ENCODE assay signal across 20 cellular contexts in genomic region chr11:94735907-94736306, GRCh38. TPM values are rescaled to one million over a fixed set of nuclear protein-coding genes. Genes with fewer than 3 reads are reported as not detected.
DNase-seq lines count a peak whose midpoint lies in the region; TF ChIP-seq lines count a peak whose summit lies in the region.
"Had no signal": no experiment of that assay in that cellular context is flagged by ENCODE, and none has a peak within 500 bp of the region (broad histone marks: within the 10 kb centered on the region; RNA-seq: fewer than 3 reads in every experiment).

No MANE protein-coding gene starts in this region.

- DNase-seq in DMS 273 (lab: John Stamatoyannopoulos, UW; ENCODE audit: unreplicated experiment) (peak; percentile 13), DMS 273 treated with DMSO at 0.1 percent for 48 hours (lab: John Stamatoyannopoulos, UW) (no peak), NCI-H146 treated with DMSO at 0.1 percent for 48 hours (lab: John Stamatoyannopoulos, UW; ENCODE audit: unreplicated experiment) (peak; percentile 30), WERI-Rb-1 (peak; percentile 48), esophagus muscularis mucosa (ENCODE audit: extremely low spot score) (peak; percentile 29), posterior cingulate gyrus (no peak), DMS53 treated with DMSO at 0.1 percent for 48 hours (lab: John Stamatoyannopoulos, UW; ENCODE audit: unreplicated experiment) (no peak), smooth muscle cell (lab: John Stamatoyannopoulos, UW; ENCODE audit: unreplicated experiment) (no peak)
- DNase-seq: CD4-positive, CD25-positive, alpha-beta regulatory T cell; DMS79; NCI-H1105; NCI-H1694 treated with DMSO at 0.1 percent for 48 hours; NCI-H2107; NCI-H526; OCI-M1; RPMI8226; SIG-M5; T-cell had no signal

- no peak for TF ChIP-seq EP300 in esophagus muscularis mucosa (IDR thresholded peaks at IDR 0.05)

- H2AFZ ChIP-seq in smooth muscle cell (ENCODE audit: low read depth), result no peak overlapping the region

- no peaks in the 10 kb centered on the region for H3K36me3 ChIP-seq in WERI-Rb-1
- no peaks in the 10 kb centered on the region for H3K36me3 ChIP-seq in esophagus muscularis mucosa
- H3K36me3 ChIP-seq in smooth muscle cell (ENCODE audit: low read depth), result no peaks in the 10 kb centered on the region

- no peak overlapping the region for H3K9ac ChIP-seq in smooth muscle cell (ENCODE audit: low read depth)

- 68% methylated on average over 4 of the region's 4 CpGs for WGBS in esophagus muscularis mucosa
- WGBS in smooth muscle cell (ENCODE audit: low lambda C conversion rate), result 82% methylated on average over 4 of the region's 4 CpGs

- no peak overlapping the region for H3K4me3 ChIP-seq in WERI-Rb-1 (ENCODE audit: low read depth, low read length)
- H3K4me3 ChIP-seq in esophagus muscularis mucosa, result no peak overlapping the region
- H3K4me3 ChIP-seq in smooth muscle cell, result no peak overlapping the region

- TF ChIP-seq CTCF in WERI-Rb-1 (IDR thresholded peaks at IDR 0.05; ENCODE audit: low read depth, low read length), result peak; percentile 50
- TF ChIP-seq CTCF in esophagus muscularis mucosa (IDR thresholded peaks at IDR 0.05), result no peak
- TF ChIP-seq CTCF in smooth muscle cell (IDR thresholded peaks at IDR 0.05; ENCODE audit: borderline replicate concordance, insufficient read depth, poor library complexity, severe bottlenecking), result no peak

- peaks cover 18% of the 10 kb centered on the region for H3F3A ChIP-seq in smooth muscle cell (ENCODE audit: low read depth)

- H3K27ac ChIP-seq in WERI-Rb-1 (no peak overlapping the region), esophagus muscularis mucosa (replicated peaks in 1 of 4) (no peak overlapping the region), smooth muscle cell (ENCODE audit: low read depth) (no peak overlapping the region)
- H3K27ac ChIP-seq: 22Rv1, HL-60 had no signal

- no peaks in the 10 kb centered on the region for H3K27me3 ChIP-seq in WERI-Rb-1 (ENCODE audit: insufficient read depth, low read depth, severe bottlenecking)
- H3K27me3 ChIP-seq in esophagus muscularis mucosa, result no peaks in the 10 kb centered on the region
- no peaks in the 10 kb centered on the region for H3K27me3 ChIP-seq in smooth muscle cell (ENCODE audit: low read depth)

- intact Hi-C loops in esophagus muscularis mucosa (cut with DNase I), result no loop called here
- intact Hi-C loops in posterior cingulate gyrus (cut with DNase I), result no loop called here

- no peaks in the 10 kb centered on the region for H4K20me1 ChIP-seq in smooth muscle cell (ENCODE audit: low read depth)

- no peaks in the 10 kb centered on the region for H3K79me2 ChIP-seq in smooth muscle cell (ENCODE audit: low read depth)

- peaks cover 25 to 73% (median 60%) of the 10 kb centered on the region in 4 donors for H3K4me1 ChIP-seq in esophagus muscularis mucosa
- peaks cover 23% of the 10 kb centered on the region for H3K4me1 ChIP-seq in smooth muscle cell (ENCODE audit: low read depth)

- no peak overlapping the region for H3K4me2 ChIP-seq in smooth muscle cell

- TF ChIP-seq POLR2A in esophagus muscularis mucosa (IDR thresholded peaks at IDR 0.05; ENCODE audit: low read depth), result no peak

- H3K9me3 ChIP-seq in WERI-Rb-1 (ENCODE audit: severe bottlenecking) (no peaks in the 10 kb centered on the region), esophagus muscularis mucosa (no peaks in the 10 kb centered on the region), smooth muscle cell (replicated peaks; ENCODE audit: low read depth) (no peaks in the 10 kb centered on the region)

RNA-seq across cellular contexts. Expression of gene AMOTL1, which starts 32.2 kb away (rescaled TPM):
- total RNA-seq in esophagus muscularis mucosa (100 to 1,000 TPM; 172 to 259 (median 182) TPM), smooth muscle cell (61.0 and 63.5 TPM in 2 replicates)
- polyA plus RNA-seq in smooth muscle cell, result 23.4 and 23.8 TPM in 2 replicates

Comparison
In these comparisons a context has a peak if more than half of its experiments do, and no peak if none do; other contexts are left out.
1. DNase-seq: peak in DMS 273 (single experiment), NCI-H146 treated with DMSO at 0.1 percent for 48 hours (single experiment), WERI-Rb-1 (single experiment) and esophagus muscularis mucosa (single experiment); none in DMS 273 treated with DMSO at 0.1 percent for 48 hours (single experiment), posterior cingulate gyrus (0 of 10), DMS53 treated with DMSO at 0.1 percent for 48 hours (single experiment) and smooth muscle cell (single experiment).